8 cellular contexts compared by ENCODE assay signal in the genomic region with DNA sequence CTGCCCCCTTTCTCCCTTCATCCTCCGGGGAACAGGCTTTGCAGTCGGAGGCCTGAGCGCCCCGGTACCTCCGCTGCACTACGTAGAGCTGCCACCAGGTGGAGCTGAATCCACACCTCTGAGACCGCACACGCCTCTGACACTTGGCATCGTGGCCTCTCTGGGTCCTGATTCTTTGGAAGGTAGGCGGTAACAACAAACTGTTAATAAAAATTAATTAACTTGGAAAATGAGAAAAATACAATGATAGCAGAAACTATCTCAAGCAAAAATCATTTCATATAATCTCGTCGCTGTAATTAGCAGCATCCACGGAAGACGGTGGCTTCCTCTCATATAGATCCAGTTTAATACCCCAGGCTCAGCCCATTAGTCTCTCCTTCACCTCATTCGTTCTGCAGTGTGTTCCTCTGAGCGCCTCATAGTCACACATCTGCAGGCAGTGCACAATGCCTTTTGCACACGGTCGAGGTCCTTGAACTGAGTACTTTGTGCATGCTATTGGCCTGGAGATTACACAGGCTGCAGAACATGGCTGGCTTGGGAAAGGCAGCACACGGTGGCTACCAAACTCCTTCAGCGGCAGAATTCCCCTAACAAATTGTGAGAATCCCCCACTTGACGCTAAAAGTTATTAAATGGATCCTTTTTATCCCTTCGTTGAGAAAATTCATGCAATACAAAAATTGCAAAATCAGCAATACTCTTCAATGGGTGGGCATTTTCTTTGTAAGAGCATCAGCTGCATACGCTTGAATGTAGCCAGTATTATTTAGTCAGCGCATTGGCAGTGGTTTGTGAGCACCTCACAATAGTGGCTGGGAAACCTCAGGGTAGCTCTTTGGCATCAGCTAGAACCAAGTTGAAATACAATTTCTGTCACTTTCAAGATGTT. TPM values are rescaled to one million over a fixed set of nuclear protein-coding genes. Genes with fewer than 3 reads are reported as not detected.
A peak's percentile ranks its signal among the peaks of the same experiment; 100 is the strongest.
DNase-seq lines count a peak whose midpoint lies in the region; ATAC-seq, FAIRE-seq and TF ChIP-seq lines count a peak whose summit lies in the region.

No MANE protein-coding gene starts in this region.

- no peaks in the 10 kb centered on the region for H3K36me3 ChIP-seq in HepG2 (replicated peaks in 1 of 2; ENCODE audit: control insufficient read depth in 1 of 2, insufficient read depth in 2 of 2, low read length in 2 of 2)

- peak; percentile 72 for FAIRE-seq in HepG2 (lab: Jason Lieb, UNC)

- in situ Hi-C loops in HepG2 (cut with HindIII; ENCODE audit: extremely low pct_ligation_motif_present, low pct_unique_long_range_greater_than_20kb), result loop anchor here (5.0 kb wide), 1 partner anchor 204 kb away; no protein-coding TSS in a partner anchor

- no peaks in the 10 kb centered on the region for H3K4me1 ChIP-seq in HepG2 (ENCODE audit: insufficient read depth, low read length)

- WGBS in HepG2 (ENCODE audit: low lambda C conversion rate), result 21% methylated on average over 24 of the region's 24 CpGs

- no peaks in the 10 kb centered on the region for H3K79me2 ChIP-seq in HepG2 (ENCODE audit: insufficient read depth, low read length)

- H4K20me1 ChIP-seq in HepG2 (ENCODE audit: insufficient read depth, low read length), result no peaks in the 10 kb centered on the region

- TF ChIP-seq CTCF in AG10803 (conservative IDR thresholded peaks at IDR 0.05; ENCODE audit: low read length), result peak; percentile 95
- peak; percentile 98 for TF ChIP-seq CTCF in choroid plexus epithelial cell (conservative IDR thresholded peaks at IDR 0.05; ENCODE audit: low read depth, low read length)
- peak; percentile 93 for TF ChIP-seq CTCF in HepG2 (CRISPR knock-in tag; IDR thresholded peaks at IDR 0.05)

- no peaks in the 10 kb centered on the region; a peak in 1 of 5 replicates for H3K27me3 ChIP-seq in HepG2 (ENCODE audit: control insufficient read depth in 1 of 2, insufficient read depth in 2 of 2, low read length in 2 of 2)

- no peak for TF ChIP-seq EP300 in HepG2 (IDR thresholded peaks at IDR 0.05; ENCODE audit: low read depth in 2 of 2, low read length in 2 of 2)
- TF ChIP-seq EP300 in HepG2 (CRISPR knock-in tag; IDR thresholded peaks at IDR 0.05; ENCODE audit: borderline replicate concordance), result no peak

- no peak overlapping the region for H3K4me2 ChIP-seq in HepG2 (ENCODE audit: low read depth, low read length)

- no peak for TF ChIP-seq POLR2A in HepG2 (IDR thresholded peaks at IDR 0.05; ENCODE audit: insufficient read depth in 1 of 2, low read depth in 2 of 2, low read length in 2 of 2)

- no peak overlapping the region for H3K9ac ChIP-seq in HepG2 (ENCODE audit: insufficient read depth, low read depth, low read length)

- BruUV-seq in HepG2 (replicated peaks; lab: Mats Ljungman, UMichigan), result no TSS peak

- no peaks in the 10 kb centered on the region for H3K9me3 ChIP-seq in HepG2 (ENCODE audit: low read length)

- ATAC-seq in GM18861 (IDR thresholded peaks at IDR 0.05; ENCODE audit: unreplicated experiment) (peak; percentile 74), HG03039 (IDR thresholded peaks at IDR 0.05; ENCODE audit: unreplicated experiment) (peak; percentile 82), HepG2 (peak; percentile 98)

- peak; percentile 53 for DNase-seq in AG10803 (ENCODE audit: low read depth)
- DNase-seq in NCI-H2227 (lab: John Stamatoyannopoulos, UW; ENCODE audit: unreplicated experiment), result peak; percentile 49
- peak; percentile 88 for DNase-seq in activated CD4-positive, alpha-beta T cell treated with anti-CD3 and anti-CD28 coated beads for 48 hours
- peak; percentile 77 for DNase-seq in choroid plexus epithelial cell (ENCODE audit: low read depth)
- DNase-seq in HepG2 (ENCODE audit: low spot score), result peak; percentile 41
- peak; percentile 62 to 74 (median 69) for DNase-seq in stimulated activated CD4-positive, alpha-beta T cell treated with anti-CD3 and anti-CD28 coated beads, TNF-alpha, amount 100 ng/mL, for 48 hours (ENCODE audit: low read depth in 3 of 3)

- POLR2A ChIA-PET in HepG2 (lab: Yijun Ruan, JAX), result no interaction called here

- intact Hi-C loops in HepG2 (cut with micrococcal nuclease; ENCODE audit: unreplicated experiment), result loop anchor here (1.0 to 10.0 kb wide), 3 partner anchors 123 to 297 kb away; a partner anchor contains a TSS

- H3K4me3 ChIP-seq in AG10803 (ENCODE audit: low read length), result no peak overlapping the region
- no peak overlapping the region for H3K4me3 ChIP-seq in choroid plexus epithelial cell (ENCODE audit: low read depth, low read length)
- no peak overlapping the region for H3K4me3 ChIP-seq in HepG2 (replicated peaks in 1 of 3; ENCODE audit: insufficient read depth in 1 of 3, low read depth in 2 of 3, low read length in 3 of 3)

- peak; percentile 84 for TF ChIP-seq RAD21 in HepG2 (CRISPR knock-in tag; IDR thresholded peaks at IDR 0.05)

- CTCF ChIA-PET in HepG2 (lab: Yijun Ruan, JAX; ENCODE audit: low intra/inter-chr PET ratio, low total read pairs), result interaction anchor here (1.1 to 7.9 kb wide), 2 partner anchors 155 to 206 kb away, joined by 3 to 178 read pairs; no protein-coding TSS in a partner anchor

- H2AFZ ChIP-seq in HepG2 (ENCODE audit: low read length), result no peak overlapping the region

- H3K27ac ChIP-seq in HepG2 (ENCODE audit: extremely low read length, insufficient read depth, low read length), result no peak overlapping the region

RNA-seq across cellular contexts. Expression of a gene that starts 18.7 kb away (rescaled TPM):
- total RNA-seq in HepG2 (2016; rRNA removed; fragmentation: Illumina TruSeq; extraction: Trizol), result not detected in 2 replicates
- not detected in 2 replicates for total RNA-seq in HepG2 (2016; cell fraction: cytosol; rRNA removed; fragmentation: Illumina TruSeq; extraction: Trizol; ENCODE audit: low read depth)
- not detected in 2 replicates for total RNA-seq in HepG2 (2016; cell fraction: insoluble cytoplasmic fraction; rRNA removed; fragmentation: Illumina TruSeq; extraction: Trizol)
- not detected in 2 replicates for total RNA-seq in HepG2 (2016; cell fraction: membrane; rRNA removed; fragmentation: Illumina TruSeq; extraction: Trizol)
- not detected in 2 replicates for total RNA-seq in HepG2 (2016; cell fraction: nucleus; rRNA removed; fragmentation: Illumina TruSeq; extraction: Trizol)
- polyA plus RNA-seq in HepG2 (2011; rRNA removed), result not detected in 2 replicates
- polyA plus RNA-seq in HepG2 (2011; cell fraction: cytosol; rRNA removed), result not detected in 2 replicates
- polyA plus RNA-seq in HepG2 (2011; cell fraction: nucleus; rRNA removed), result not detected in 2 replicates
- not detected in 2 replicates for polyA plus RNA-seq in HepG2 (2012)
- not detected in 2 replicates for polyA plus RNA-seq in HepG2 (2016; cell fraction: cytosol; fragmentation: Illumina TruSeq; extraction: Trizol; ENCODE audit: low read depth)
- not detected in 2 replicates for polyA plus RNA-seq in HepG2 (2016; cell fraction: insoluble cytoplasmic fraction; fragmentation: Illumina TruSeq; extraction: Trizol; ENCODE audit: low read depth)
- not detected in 2 replicates for polyA plus RNA-seq in HepG2 (2016; cell fraction: membrane; fragmentation: Illumina TruSeq; extraction: Trizol; ENCODE audit: low read depth)
- polyA plus RNA-seq in HepG2 (2016; cell fraction: nucleus; fragmentation: Illumina TruSeq; extraction: Trizol; ENCODE audit: insufficient read depth, low read depth), result not detected in 2 replicates
- 0.14 and 1.6 TPM in 2 replicates for polyA minus RNA-seq in HepG2 (2011; rRNA and poly(A)+ RNA removed; ENCODE audit: low replicate concordance)
- not detected in 2 replicates for polyA minus RNA-seq in HepG2 (2011; cell fraction: cytosol; rRNA and poly(A)+ RNA removed)
- 1.1 and 2.2 TPM in 2 replicates for polyA minus RNA-seq in HepG2 (2011; cell fraction: nucleus; rRNA and poly(A)+ RNA removed)

RNA-seq across cellular contexts. Expression of a gene that starts 43.9 kb away (rescaled TPM):
- total RNA-seq in HepG2 (2016; rRNA removed; fragmentation: Illumina TruSeq; extraction: Trizol), result not detected in 2 replicates
- total RNA-seq in HepG2 (2016; cell fraction: cytosol; rRNA removed; fragmentation: Illumina TruSeq; extraction: Trizol; ENCODE audit: low read depth), result not detected in 2 replicates
- total RNA-seq in HepG2 (2016; cell fraction: insoluble cytoplasmic fraction; rRNA removed; fragmentation: Illumina TruSeq; extraction: Trizol), result not detected in 2 replicates
- total RNA-seq in HepG2 (2016; cell fraction: membrane; rRNA removed; fragmentation: Illumina TruSeq; extraction: Trizol), result not detected in 2 replicates
- total RNA-seq in HepG2 (2016; cell fraction: nucleus; rRNA removed; fragmentation: Illumina TruSeq; extraction: Trizol), result not detected in 2 replicates
- polyA plus RNA-seq in HepG2 (2011; rRNA removed), result not detected in 2 replicates
- not detected in 2 replicates for polyA plus RNA-seq in HepG2 (2011; cell fraction: cytosol; rRNA removed)
- polyA plus RNA-seq in HepG2 (2011; cell fraction: nucleus; rRNA removed), result not detected in 2 replicates
- not detected in 2 replicates for polyA plus RNA-seq in HepG2 (2012)
- not detected in 2 replicates for polyA plus RNA-seq in HepG2 (2016; cell fraction: cytosol; fragmentation: Illumina TruSeq; extraction: Trizol; ENCODE audit: low read depth)
- not detected in 2 replicates for polyA plus RNA-seq in HepG2 (2016; cell fraction: insoluble cytoplasmic fraction; fragmentation: Illumina TruSeq; extraction: Trizol; ENCODE audit: low read depth)
- not detected in 2 replicates for polyA plus RNA-seq in HepG2 (2016; cell fraction: membrane; fragmentation: Illumina TruSeq; extraction: Trizol; ENCODE audit: low read depth)
- polyA plus RNA-seq in HepG2 (2016; cell fraction: nucleus; fragmentation: Illumina TruSeq; extraction: Trizol; ENCODE audit: insufficient read depth, low read depth), result not detected in 2 replicates
- not detected in 2 replicates for polyA minus RNA-seq in HepG2 (2011; rRNA and poly(A)+ RNA removed; ENCODE audit: low replicate concordance)
- not detected in 2 replicates for polyA minus RNA-seq in HepG2 (2011; cell fraction: cytosol; rRNA and poly(A)+ RNA removed)
- not detected in 2 replicates for polyA minus RNA-seq in HepG2 (2011; cell fraction: nucleus; rRNA and poly(A)+ RNA removed)

RNA-seq across cellular contexts. Expression of a gene that starts 46.1 kb away (rescaled TPM):
- not detected in 2 replicates for total RNA-seq in HepG2 (2016; rRNA removed; fragmentation: Illumina TruSeq; extraction: Trizol)
- not detected in 2 replicates for total RNA-seq in HepG2 (2016; cell fraction: cytosol; rRNA removed; fragmentation: Illumina TruSeq; extraction: Trizol; ENCODE audit: low read depth)
- total RNA-seq in HepG2 (2016; cell fraction: insoluble cytoplasmic fraction; rRNA removed; fragmentation: Illumina TruSeq; extraction: Trizol), result 0.24 TPM in 1 of 2 replicates, not detected in the other
- not detected in 2 replicates for total RNA-seq in HepG2 (2016; cell fraction: membrane; rRNA removed; fragmentation: Illumina TruSeq; extraction: Trizol)
- total RNA-seq in HepG2 (2016; cell fraction: nucleus; rRNA removed; fragmentation: Illumina TruSeq; extraction: Trizol), result not detected in 2 replicates
- polyA plus RNA-seq in HepG2 (2011; rRNA removed), result 0.03 and 0.09 TPM in 2 replicates
- 0.03 and 0.04 TPM in 2 replicates for polyA plus RNA-seq in HepG2 (2011; cell fraction: cytosol; rRNA removed)
- polyA plus RNA-seq in HepG2 (2011; cell fraction: nucleus; rRNA removed), result 0.47 and 0.51 TPM in 2 replicates
- polyA plus RNA-seq in HepG2 (2012), result 0.11 and 0.70 TPM in 2 replicates
- not detected in 2 replicates for polyA plus RNA-seq in HepG2 (2016; cell fraction: cytosol; fragmentation: Illumina TruSeq; extraction: Trizol; ENCODE audit: low read depth)
- polyA plus RNA-seq in HepG2 (2016; cell fraction: insoluble cytoplasmic fraction; fragmentation: Illumina TruSeq; extraction: Trizol; ENCODE audit: low read depth), result 0.45 TPM in 1 of 2 replicates, not detected in the other
- not detected in 2 replicates for polyA plus RNA-seq in HepG2 (2016; cell fraction: membrane; fragmentation: Illumina TruSeq; extraction: Trizol; ENCODE audit: low read depth)
- not detected in 2 replicates for polyA plus RNA-seq in HepG2 (2016; cell fraction: nucleus; fragmentation: Illumina TruSeq; extraction: Trizol; ENCODE audit: insufficient read depth, low read depth)
- polyA minus RNA-seq in HepG2 (2011; rRNA and poly(A)+ RNA removed; ENCODE audit: low replicate concordance), result 0.08 and 1.7 TPM in 2 replicates
- polyA minus RNA-seq in HepG2 (2011; cell fraction: cytosol; rRNA and poly(A)+ RNA removed), result not detected in 2 replicates
- polyA minus RNA-seq in HepG2 (2011; cell fraction: nucleus; rRNA and poly(A)+ RNA removed), result 0.75 and 0.77 TPM in 2 replicates
